Comparison of ENCODE assay signal across 25 cellular contexts in the genomic region with DNA sequence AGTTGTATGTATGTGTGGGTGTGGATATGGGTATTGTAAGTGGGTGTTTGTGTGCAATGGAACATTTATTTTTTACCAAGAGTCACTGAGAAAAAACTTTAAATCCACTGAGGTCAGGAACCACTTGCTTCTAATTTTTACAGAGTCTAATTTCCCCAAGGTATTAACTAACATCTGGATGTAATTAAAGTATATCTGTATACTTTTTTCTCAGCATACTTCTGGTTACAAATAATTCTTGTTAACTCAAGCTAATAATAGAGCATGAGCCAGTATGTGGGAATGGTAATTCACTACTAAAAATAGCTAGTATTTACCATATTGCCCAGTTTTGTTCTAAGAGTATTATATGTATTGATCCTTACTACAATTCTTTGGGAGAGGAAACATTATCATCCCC. TPM values are rescaled to one million over a fixed set of nuclear protein-coding genes. Genes with fewer than 3 reads are reported as not detected.
"Had no signal": no experiment of that assay in that cellular context is flagged by ENCODE, and none has a peak within 500 bp of the region (broad histone marks: within the 10 kb centered on the region; RNA-seq: fewer than 3 reads in every experiment).

No MANE protein-coding gene starts in this region.

- H3K4me3 ChIP-seq: body of pancreas, cardiac muscle cell, sigmoid colon, thyroid gland, upper lobe of right lung had no signal

- H3K9me3 Mint-ChIP-seq: activated naive CD8-positive, alpha-beta T cell treated with anti-CD3 and anti-CD28 coated beads, Interleukin-2, amount 50 U/mL, for 24 hours; activated T-helper 1 cell treated with anti-CD3 and anti-CD28 coated beads, Interleukin-12 subunit alpha, Interleukin-12 subunit beta, Interleukin-2, Interleukin-4 antibody, amounts not matched to agents 30 ng/mL and 10 ng/mL and 1 ng/mL, durations not matched to agents 14 hours and 24 hours and 36 hours; nephron progenitor cell had no signal

- H3K27ac Mint-ChIP-seq: activated CD8-positive, alpha-beta T cell treated with anti-CD3 and anti-CD28 coated beads, Interleukin-2, amount 10 ng/mL, durations not matched to agents 7 days and 5 days; activated naive CD8-positive, alpha-beta T cell treated with anti-CD3 and anti-CD28 coated beads, Interleukin-2, amount 50 U/mL, for 24 hours; activated T-helper 1 cell treated with anti-CD3 and anti-CD28 coated beads, Interleukin-12 subunit alpha, Interleukin-12 subunit beta, Interleukin-2, Interleukin-4 antibody, amounts not matched to agents 30 ng/mL and 10 ng/mL and 1 ng/mL, durations not matched to agents 14 hours and 24 hours and 36 hours; nephron progenitor cell had no signal

- H3K4me1 Mint-ChIP-seq: nephron progenitor cell had no signal

- H3K9me3 ChIP-seq: body of pancreas, sigmoid colon, thyroid gland, upper lobe of right lung had no signal

- H3K9ac ChIP-seq: parathyroid adenoma had no signal

- H3K79me2 ChIP-seq: parathyroid adenoma had no signal

- H2AFZ ChIP-seq: parathyroid adenoma had no signal

- H3K36me3 ChIP-seq: cardiac muscle cell, sigmoid colon, thyroid gland, upper lobe of right lung had no signal

- H3K27ac ChIP-seq: body of pancreas, cardiac muscle cell, foreskin keratinocyte, parathyroid adenoma, upper lobe of right lung had no signal

- H3K27me3 ChIP-seq: body of pancreas, cardiac muscle cell, sigmoid colon, thyroid gland, upper lobe of right lung had no signal

- H3K4me3 Mint-ChIP-seq: activated CD8-positive, alpha-beta T cell treated with anti-CD3 and anti-CD28 coated beads, Interleukin-2, amount 10 ng/mL, durations not matched to agents 7 days and 5 days; activated naive CD8-positive, alpha-beta T cell treated with anti-CD3 and anti-CD28 coated beads, Interleukin-2, amount 50 U/mL, for 24 hours; activated T-helper 1 cell treated with anti-CD3 and anti-CD28 coated beads, Interleukin-12 subunit alpha, Interleukin-12 subunit beta, Interleukin-2, Interleukin-4 antibody, amounts not matched to agents 30 ng/mL and 10 ng/mL and 1 ng/mL, durations not matched to agents 14 hours and 24 hours and 36 hours; nephron progenitor cell had no signal

- H3K4me1 ChIP-seq: body of pancreas, foreskin keratinocyte, parathyroid adenoma, sigmoid colon, thyroid gland, upper lobe of right lung had no signal

- DNase-seq: activated CD4-positive, alpha-beta T cell treated with anti-CD3 and anti-CD28 coated beads for 1 hour; activated CD4-positive, alpha-beta T cell treated with anti-CD3 and anti-CD28 coated beads, Interleukin-2, amount 50 U/mL, for 1 hour; activated CD8-positive, alpha-beta T cell treated with anti-CD3 and anti-CD28 coated beads, Interleukin-2, amount 10 ng/mL, durations not matched to agents 7 days and 5 days; activated gamma-delta T cell; activated naive CD4-positive, alpha-beta T cell treated with anti-CD3 and anti-CD28 coated beads, Interleukin-2, amount 50 U/mL, for 16 hours; activated naive CD8-positive, alpha-beta T cell treated with anti-CD3 and anti-CD28 coated beads, Interleukin-2, amount 50 U/mL, for 24 hours; body of pancreas; erythroblast; foreskin keratinocyte; kidney glomerular epithelial cell; nephron progenitor cell; nucleus accumbens; sigmoid colon; stimulated activated CD4-positive, alpha-beta T cell treated with anti-CD3 and anti-CD28 coated beads, Interleukin-4, amount 100 ng/mL, for 1 hour; stimulated activated naive CD4-positive, alpha-beta T cell treated with Interleukin-2 at 50 U/mL for 16 hours; substantia nigra; T-helper 9 cell; thyroid gland; upper lobe of right lung had no signal

RNA-seq across cellular contexts. Expression of a gene that starts 24.6 kb away (rescaled TPM):
- total RNA-seq: activated CD8-positive, alpha-beta T cell treated with anti-CD3 and anti-CD28 coated beads, Interleukin-2, amount 10 ng/mL, durations not matched to agents 7 days and 5 days; cardiac muscle cell; chondrocyte; glomerular endothelial cell; T-helper 1 cell treated with Interleukin-12 subunit alpha and Interleukin-12 subunit beta and Interleukin-4 antibody, amounts not matched to agents 30 ng/mL and 1 ng/mL, for 36 hours had no signal
- polyA plus RNA-seq: cardiac muscle cell had no signal
